In genomic region chr1:150234309-150234646, GRCh38 we compare ENCODE assay signal across 8 cellular contexts. TPM values are rescaled to one million over a fixed set of nuclear protein-coding genes. Genes with fewer than 3 reads are reported as not detected.
DNase-seq lines count a peak whose midpoint lies in the region; ATAC-seq and TF ChIP-seq lines count a peak whose summit lies in the region.

No MANE protein-coding gene starts in this region.

- no peak for TF ChIP-seq POLR2A in gastroesophageal sphincter (IDR thresholded peaks at IDR 0.05)

- intact Hi-C loops in sciatic nerve (cut with DNase I), result no loop called here

- H3K36me3 ChIP-seq in RWPE2 (ENCODE audit: low read depth) (peaks cover 24% of the 10 kb centered on the region), gastroesophageal sphincter (peaks cover 0 to 14% of the 10 kb centered on the region in 2 donors)

- H3K27ac ChIP-seq in RWPE2 (ENCODE audit: poor library complexity, severe bottlenecking), result peak overlapping the region; percentile 79
- H3K27ac ChIP-seq in gastroesophageal sphincter, result peak overlapping the region; percentile 78 to 100 (median 96)

- H3K27me3 ChIP-seq in RWPE2 (ENCODE audit: insufficient read depth, poor library complexity, severe bottlenecking) (no peaks in the 10 kb centered on the region), gastroesophageal sphincter (no peaks in the 10 kb centered on the region)

- in situ Hi-C loops in GM13977 (cut with MboI; ENCODE audit: low pct_unique_long_range_greater_than_20kb, low sequenced_read_pairs, unreplicated experiment), result loop anchor here (25.0 kb wide), 1 partner anchor 728 kb away; the partner anchor contains the start of gene CERS2

- no peak for TF ChIP-seq EP300 in gastroesophageal sphincter (IDR thresholded peaks at IDR 0.05)

- WGBS in gastroesophageal sphincter (ENCODE audit: low coverage in 1 of 2), 2 donors, result 0 to 2% methylated on average over 9 to 12 of the region's 12 CpGs

- H3K4me3 ChIP-seq in RWPE2 (ENCODE audit: severe bottlenecking) (peak overlapping the region; percentile 67), gastroesophageal sphincter (peak overlapping the region; percentile 66 to 96)

- H3K9me3 ChIP-seq in RWPE2 (ENCODE audit: severe bottlenecking) (no peaks in the 10 kb centered on the region), gastroesophageal sphincter (no peaks in the 10 kb centered on the region)

- TF ChIP-seq CTCF in RWPE2 (IDR thresholded peaks at IDR 0.05; ENCODE audit: poor library complexity, severe bottlenecking), result no peak
- no peak for TF ChIP-seq CTCF in gastroesophageal sphincter (IDR thresholded peaks at IDR 0.05)
- TF ChIP-seq CTCF in GM13977 (IDR thresholded peaks at IDR 0.05; ENCODE audit: extremely low read depth, insufficient read depth, missing control alignments), result no peak

- no peak for DNase-seq in RWPE2 (ENCODE audit: low spot score)
- no peak for DNase-seq in sciatic nerve (ENCODE audit: low spot score)
- DNase-seq in NCI-H2107 (lab: John Stamatoyannopoulos, UW), result no peak
- no peak for DNase-seq in GM13977 (ENCODE audit: low spot score)
- no peak for DNase-seq in GF-D8 (lab: John Stamatoyannopoulos, UW)

- peaks cover 6% of the 10 kb centered on the region for H3K4me1 ChIP-seq in RWPE2 (ENCODE audit: insufficient read depth, poor library complexity, severe bottlenecking)
- H3K4me1 ChIP-seq in gastroesophageal sphincter, result peaks cover 0 to 20% (median 0%) of the 10 kb centered on the region in 3 donors

- ATAC-seq in GM21526 (IDR thresholded peaks at IDR 0.05; ENCODE audit: low FRiP score, unreplicated experiment) (peak; percentile 11), RWPE2 (ENCODE audit: low read depth) (no peak), gastroesophageal sphincter (peak; percentile 1), sciatic nerve (peak; percentile 29), GM21390 (IDR thresholded peaks at IDR 0.05; ENCODE audit: unreplicated experiment) (no peak)

RNA-seq across cellular contexts. Expression of gene ANP32E, which starts 1.6 kb away (rescaled TPM):
- total RNA-seq in gastroesophageal sphincter (10 to 100 TPM; 14.8 to 25.1 (median 21.6) TPM), sciatic nerve (40.6 TPM)

RNA-seq across cellular contexts. Expression of gene CA14, which starts 23.3 kb away (rescaled TPM):
- total RNA-seq in gastroesophageal sphincter (1 to 10 TPM in 1 of 4 donors, under 1 TPM in 3; 0.54 to 1.5 (median 0.78) TPM), sciatic nerve (0.71 TPM)

RNA-seq across cellular contexts. Expression of gene APH1A, which starts 34.5 kb away (rescaled TPM):
- total RNA-seq in gastroesophageal sphincter (10 to 100 TPM; 40.3 to 68.9 (median 49.5) TPM), sciatic nerve (87.4 TPM)

RNA-seq across cellular contexts. Expression of gene C1orf54, which starts 38.3 kb away (rescaled TPM):
- total RNA-seq in gastroesophageal sphincter (10 to 100 TPM in 3 of 4 donors, 1 to 10 TPM in 1; 5.2 to 37.7 (median 16.2) TPM), sciatic nerve (9.2 TPM)

RNA-seq across cellular contexts. Expression of gene CIART, which starts 48.1 kb away (rescaled TPM):
- 10 to 100 TPM in 2 of 4 donors, 1 to 10 TPM in 2; 3.5 to 28.3 (median 14.2) TPM for total RNA-seq in gastroesophageal sphincter
- total RNA-seq in sciatic nerve, result 5.7 TPM

Comparison
In these comparisons a context has a peak if more than half of its experiments do, and no peak if none do; other contexts are left out.
1. ATAC-seq: peak in GM21526 (single experiment), gastroesophageal sphincter (single experiment) and sciatic nerve (single experiment); none in RWPE2 (single experiment) and GM21390 (single experiment).